Comparison of ENCODE assay signal across 8 cellular contexts in the genomic region with DNA sequence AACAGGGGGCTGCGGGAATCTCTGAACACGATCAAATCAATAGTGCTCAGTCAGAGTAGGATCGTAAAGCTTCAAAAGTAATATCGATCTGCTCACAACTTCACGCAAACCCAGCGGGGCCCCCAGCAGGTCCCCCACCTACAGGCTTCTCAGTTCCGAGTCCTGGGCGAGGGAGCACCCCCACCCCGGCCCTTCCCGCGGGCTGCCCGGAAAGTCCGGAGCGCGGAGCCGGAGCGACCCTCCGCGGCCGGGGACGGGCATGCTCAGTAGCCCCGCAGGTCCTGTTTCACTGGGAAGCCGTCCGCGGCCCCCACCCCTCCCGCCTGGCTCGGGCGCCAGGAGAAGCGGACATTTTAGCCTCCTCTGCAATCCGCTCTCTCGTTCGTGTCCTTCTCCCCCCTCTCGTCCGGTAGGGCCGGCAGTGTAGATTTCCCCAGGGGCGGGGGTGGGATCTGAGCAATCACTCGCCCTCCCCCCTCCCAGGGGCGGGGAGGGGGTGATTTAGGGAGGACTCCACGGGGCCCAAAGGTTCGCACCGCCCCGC. TPM values are rescaled to one million over a fixed set of nuclear protein-coding genes. Genes with fewer than 3 reads are reported as not detected.
DNase-seq lines count a peak whose midpoint lies in the region; ATAC-seq and TF ChIP-seq lines count a peak whose summit lies in the region.

No MANE protein-coding gene starts in this region.

- TF ChIP-seq CTCF in adrenal gland (IDR thresholded peaks at IDR 0.05), result peak in 1 of 6 experiments; percentile 47

- ATAC-seq in GM21528 (IDR thresholded peaks at IDR 0.05; ENCODE audit: low FRiP score, unreplicated experiment) (peak; percentile 17), Right ventricle myocardium superior (ENCODE audit: poor library complexity) (peak; percentile 71)

- H3K27me3 ChIP-seq in MG63, result no peaks in the 10 kb centered on the region
- H3K27me3 ChIP-seq in SJCRH30, result no peaks in the 10 kb centered on the region
- no peaks in the 10 kb centered on the region for H3K27me3 ChIP-seq in adrenal gland

- H3K27ac ChIP-seq in SJCRH30, result peak overlapping the region; percentile 75
- H3K27ac ChIP-seq in adrenal gland, result peak overlapping the region; percentile 73 to 99 (median 97)
- peak overlapping the region; percentile 76 for H3K27ac ChIP-seq in urinary bladder (ENCODE audit: low read depth)

- H3K4me3 ChIP-seq in MG63 (peak overlapping the region; percentile 68), SJCRH30 (peak overlapping the region; percentile 66), adrenal gland (peak overlapping the region; percentile 39 to 83 (median 63)), urinary bladder (ENCODE audit: low read depth, low read length) (peak overlapping the region; percentile 58)

- intact Hi-C loops in adrenal gland (cut with DNase I), result loop anchor here in 1 of 2 donors (5.0 to 10.0 kb wide), 2 partner anchors 117 to 171 kb away; no protein-coding TSS in a partner anchor
- intact Hi-C loops in Right ventricle myocardium superior (cut with DNase I), result loop anchor here (5.0 kb wide), 1 partner anchor 117 kb away; no protein-coding TSS in a partner anchor

- peak; percentile 44 to 89 for TF ChIP-seq POLR2A in adrenal gland (IDR thresholded peaks at IDR 0.05)

- DNase-seq in COR-L47 (lab: John Stamatoyannopoulos, UW) (peak; percentile 77), MG63 (peak; percentile 89), SJCRH30 (peak; percentile 93), adrenal gland (peak; percentile 85 to 91 (median 87)), Right ventricle myocardium superior (peak; percentile 91), occipital lobe (lab: John Stamatoyannopoulos, UW) (peak; percentile 78)

- H3K36me3 ChIP-seq in MG63 (no peaks in the 10 kb centered on the region), SJCRH30 (no peaks in the 10 kb centered on the region), adrenal gland (replicated peaks in 1 of 2) (no peaks in the 10 kb centered on the region), urinary bladder (ENCODE audit: insufficient read depth) (no peaks in the 10 kb centered on the region)

- no peaks in the 10 kb centered on the region for H3K9me3 ChIP-seq in MG63
- no peaks in the 10 kb centered on the region for H3K9me3 ChIP-seq in SJCRH30 (replicated peaks)
- no peaks in the 10 kb centered on the region for H3K9me3 ChIP-seq in adrenal gland (replicated peaks in 1 of 3)

- WGBS in adrenal gland, 4 donors, result 0 to 1% (median 0%) methylated on average over 7 to 41 of the region's 42 CpGs
- WGBS in urinary bladder, result 1% methylated on average over 42 of the region's 42 CpGs

- H3K4me1 ChIP-seq in SJCRH30 (peaks cover 4% of the 10 kb centered on the region; the same call in 1 of the 2 replicates), adrenal gland (replicated peaks in 1 of 2) (peaks cover 9 to 17% of the 10 kb centered on the region in 2 donors), urinary bladder (ENCODE audit: insufficient read depth) (no peaks in the 10 kb centered on the region)

RNA-seq across cellular contexts. Expression of a gene that starts 3.3 kb away (rescaled TPM):
- total RNA-seq in MG63 (2014; rRNA removed; shearing (Covaris generic); ENCODE audit: low replicate concordance), result 1.7 and 3.8 TPM in 2 replicates
- total RNA-seq in SJCRH30 (2014; rRNA removed; shearing (Covaris generic)), result 20.8 and 22.3 TPM in 2 replicates
- total RNA-seq in adrenal gland, result 10 to 100 TPM; 12.0 to 28.4 (median 18.2) TPM
- 10 to 100 TPM in 2 of 3 donors, 1 to 10 TPM in 1; 8.8 to 16.5 (median 13.2) TPM for polyA plus RNA-seq in adrenal gland
- total RNA-seq in Right ventricle myocardium superior, result 14.9 TPM
- total RNA-seq in occipital lobe, result 8.6 TPM
- 19.1 TPM for total RNA-seq in urinary bladder
- 12.0 TPM for polyA plus RNA-seq in urinary bladder

Comparison
In these comparisons a context has a peak if more than half of its experiments do, and no peak if none do; other contexts are left out.
1. Peak in every context shown above with its lines: DNase-seq, ATAC-seq, H3K4me3 ChIP-seq and H3K27ac ChIP-seq.